9 cellular contexts compared by ENCODE assay signal in the genomic region with DNA sequence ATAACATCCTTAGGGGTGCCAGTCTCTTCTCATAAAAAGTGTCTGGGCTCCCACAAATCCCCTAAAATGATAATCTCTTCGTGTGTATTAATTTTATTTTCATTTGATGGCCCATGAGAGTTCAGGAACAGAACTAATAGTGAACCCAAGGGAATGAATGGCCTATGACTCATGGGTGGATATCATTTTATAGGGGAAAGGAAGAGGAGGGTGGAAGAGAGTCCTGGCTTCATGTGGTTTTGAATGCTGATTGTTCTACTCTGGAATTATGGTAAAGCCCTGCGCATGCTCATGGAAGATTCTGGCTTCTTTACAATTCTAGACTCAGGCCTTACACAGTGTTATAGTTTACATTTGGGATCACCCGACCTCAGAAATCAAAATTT. TPM values are rescaled to one million over a fixed set of nuclear protein-coding genes. Genes with fewer than 3 reads are reported as not detected.
DNase-seq lines count a peak whose midpoint lies in the region; TF ChIP-seq lines count a peak whose summit lies in the region.
"Had no signal": no experiment of that assay in that cellular context is flagged by ENCODE, and none has a peak within 500 bp of the region (broad histone marks: within the 10 kb centered on the region; RNA-seq: fewer than 3 reads in every experiment).

No MANE protein-coding gene starts in this region.

- H3K36me3 ChIP-seq in adrenal gland (replicated peaks in 1 of 2) (no peaks in the 10 kb centered on the region), kidney epithelial cell (ENCODE audit: control insufficient read depth, insufficient read depth, low read length) (no peaks in the 10 kb centered on the region), testis (ENCODE audit: low read depth, missing control alignments) (no peaks in the 10 kb centered on the region)
- no peaks in the 10 kb centered on the region for H3K36me3 ChIP-seq in CD8-positive, alpha-beta memory T cell (ENCODE audit: insufficient read depth, low read length)
- H3K36me3 ChIP-seq: BLaER1 had no signal

- CTCF ChIA-PET in CD8-positive, alpha-beta memory T cell (lab: Charles Lee) = interaction anchor here (2.1 kb wide), 1 partner anchor 35 kb away, joined by 9 read pairs; the partner anchor contains the start of gene MAML2

- H3K27ac ChIP-seq in adrenal gland (peak overlapping the region; percentile 4 to 83 (median 65)), testis (peak overlapping the region; percentile 72 to 74)
- H3K27ac ChIP-seq in CD8-positive, alpha-beta memory T cell (ENCODE audit: low read depth, low read length) = no peak overlapping the region
- H3K27ac ChIP-seq: BLaER1 had no signal

- no peak for TF ChIP-seq POLR2A in adrenal gland (IDR thresholded peaks at IDR 0.05)
- TF ChIP-seq POLR2A in testis (IDR thresholded peaks at IDR 0.05) = no peak

- H3K9me3 ChIP-seq in adrenal gland (replicated peaks in 1 of 3) = no peaks in the 10 kb centered on the region
- no peaks in the 10 kb centered on the region for H3K9me3 ChIP-seq in testis
- no peaks in the 10 kb centered on the region for H3K9me3 ChIP-seq in CD8-positive, alpha-beta memory T cell (ENCODE audit: low read length)
- H3K9me3 ChIP-seq: BLaER1 had no signal

- peak; percentile 16 for DNase-seq in NCI-H82 (lab: John Stamatoyannopoulos, UW)
- DNase-seq in NCI-H82 treated with DMSO at 0.1 percent for 48 hours (lab: John Stamatoyannopoulos, UW; ENCODE audit: unreplicated experiment) = no peak
- DNase-seq in adrenal gland = no peak
- DNase-seq in kidney epithelial cell (ENCODE audit: low read depth) = peak; percentile 59
- no peak for DNase-seq in testis
- DNase-seq in SK-N-DZ (ENCODE audit: low spot score) = no peak
- no peak for DNase-seq in NOMO-1 (lab: John Stamatoyannopoulos, UW; ENCODE audit: unreplicated experiment in 2 of 2)
- no peak for DNase-seq in CD8-positive, alpha-beta memory T cell

- 58 to 72% (median 64%) methylated on average over 3 of the region's 3 CpGs for WGBS in adrenal gland, 4 donors
- WGBS in testis, 2 donors = 49 to 64% methylated on average over 3 of the region's 3 CpGs

- peaks cover 26 to 43% of the 10 kb centered on the region in 2 donors for H3K4me1 ChIP-seq in adrenal gland (replicated peaks in 1 of 2)
- peaks cover 33% of the 10 kb centered on the region for H3K4me1 ChIP-seq in testis
- H3K4me1 ChIP-seq in CD8-positive, alpha-beta memory T cell (ENCODE audit: insufficient read depth, low read length) = peaks cover 49% of the 10 kb centered on the region
- H3K4me1 ChIP-seq: BLaER1 had no signal

- H3K27ac Mint-ChIP-seq in CD8-positive, alpha-beta memory T cell = peak overlapping the region in 4 of 8 donors; percentile 10 to 20 (median 18)

- no peak overlapping the region for H3K4me3 Mint-ChIP-seq in CD8-positive, alpha-beta memory T cell

- peaks cover 33 to 81% (median 70%) of the 10 kb centered on the region in 3 donors for H3K4me1 Mint-ChIP-seq in CD8-positive, alpha-beta memory T cell

- TF ChIP-seq CTCF in adrenal gland (IDR thresholded peaks at IDR 0.05) (no peak), kidney epithelial cell (IDR thresholded peaks at IDR 0.05; ENCODE audit: insufficient read depth, low read length, poor library complexity, severe bottlenecking) (no peak), testis (IDR thresholded peaks at IDR 0.05) (no peak)

- H3K9me3 Mint-ChIP-seq in CD8-positive, alpha-beta memory T cell = no peaks in the 10 kb centered on the region

- intact Hi-C loops in adrenal gland (cut with DNase I) (no loop called here), testis (cut with DNase I; ENCODE audit: low total_unique reads) (no loop called here)

- H3K36me3 Mint-ChIP-seq in CD8-positive, alpha-beta memory T cell = peaks cover 1 to 12% (median 3%) of the 10 kb centered on the region in 3 donors

- H3K27me3 ChIP-seq in adrenal gland (no peaks in the 10 kb centered on the region), kidney epithelial cell (ENCODE audit: control insufficient read depth, insufficient read depth, low read length) (no peaks in the 10 kb centered on the region), testis (no peaks in the 10 kb centered on the region)
- H3K27me3 ChIP-seq in CD8-positive, alpha-beta memory T cell (ENCODE audit: insufficient read depth, low read length, poor library complexity, severe bottlenecking) = no peaks in the 10 kb centered on the region
- H3K27me3 ChIP-seq: BLaER1 had no signal

- POLR2A ChIA-PET in CD8-positive, alpha-beta memory T cell (lab: Charles Lee) = no interaction called here

- H3K4me3 ChIP-seq in adrenal gland = peak overlapping the region in 1 of 4 donors; percentile 30
- peak overlapping the region; percentile 14 for H3K4me3 ChIP-seq in kidney epithelial cell (ENCODE audit: low read depth, low read length)
- no peak overlapping the region for H3K4me3 ChIP-seq in testis
- no peak overlapping the region for H3K4me3 ChIP-seq in CD8-positive, alpha-beta memory T cell (ENCODE audit: low read length)
- H3K4me3 ChIP-seq: BLaER1 had no signal

- no peaks in the 10 kb centered on the region for H3K27me3 Mint-ChIP-seq in CD8-positive, alpha-beta memory T cell

RNA-seq across cellular contexts. Expression of gene MAML2, which starts 35.3 kb away (rescaled TPM):
- 10 to 100 TPM in 5 of 8 donors, 1 to 10 TPM in 3; 6.2 to 19.4 (median 11.1) TPM for total RNA-seq in adrenal gland
- 1 to 10 TPM; 1.4 to 5.7 (median 3.7) TPM for polyA plus RNA-seq in adrenal gland
- total RNA-seq in kidney epithelial cell = 12.3 and 16.2 TPM in 2 replicates
- 10 to 100 TPM; 17.6 to 23.6 TPM for total RNA-seq in testis
- 5.1 TPM for polyA plus RNA-seq in testis (ENCODE audit: insufficient read depth, low read depth, low replicate concordance)
- polyA plus RNA-seq in SK-N-DZ (2014; cell fraction: cytosol; rRNA removed) = 4.7 and 6.4 TPM in 2 replicates
- 3.4 and 3.5 TPM in 2 replicates for polyA plus RNA-seq in SK-N-DZ (2014; cell fraction: nucleus; rRNA removed)
- 10 to 100 TPM; 15.6 to 15.9 TPM for total RNA-seq in CD8-positive, alpha-beta memory T cell
- polyA plus RNA-seq in CD8-positive, alpha-beta memory T cell = 11.1 TPM

Comparison
In these comparisons a context has a peak if more than half of its experiments do, and no peak if none do; other contexts are left out.
1. DNase-seq: peak in NCI-H82 (single experiment) and kidney epithelial cell (single experiment); none in NCI-H82 treated with DMSO at 0.1 percent for 48 hours (single experiment), adrenal gland (0 of 7), testis (single experiment), SK-N-DZ (single experiment), NOMO-1 (0 of 2) and CD8-positive, alpha-beta memory T cell (0 of 5).